Comparison of ENCODE assay signal across 8 cellular contexts in genomic region chr14:96391293-96392118, GRCh38. TPM values are rescaled to one million over a fixed set of nuclear protein-coding genes. Genes with fewer than 3 reads are reported as not detected.
DNase-seq lines count a peak whose midpoint lies in the region; ATAC-seq and TF ChIP-seq lines count a peak whose summit lies in the region.

No MANE protein-coding gene starts in this region.

- H3K27ac ChIP-seq in liver (ENCODE audit: low read depth in 1 of 2, low read length in 2 of 2) = peak overlapping the region; percentile 41 to 46

- POLR2A ChIA-PET in activated CD4-positive, alpha-beta T cell treated with anti-CD3 and anti-CD28 coated beads, Interleukin-2, amount 10 ng/mL, durations not matched to agents 7 days and 5 days (lab: Charles Lee) = no interaction called here

- peak overlapping the region; percentile 88 for H3K4me3 Mint-ChIP-seq in activated CD4-positive, alpha-beta T cell treated with anti-CD3 and anti-CD28 coated beads, Interleukin-2, amount 10 ng/mL, durations not matched to agents 7 days and 5 days
- peak overlapping the region; percentile 84 for H3K4me3 Mint-ChIP-seq in dendritic cell treated with granulocyte-macrophage colony-stimulating factor and Interleukin-4, amounts not matched to agents 40 ng/mL and 50 ng/mL, for 4 days

- peaks cover 18% of the 10 kb centered on the region for H3K4me1 Mint-ChIP-seq in activated CD4-positive, alpha-beta T cell treated with anti-CD3 and anti-CD28 coated beads, Interleukin-2, amount 10 ng/mL, durations not matched to agents 7 days and 5 days
- peaks cover 7% of the 10 kb centered on the region for H3K4me1 Mint-ChIP-seq in dendritic cell treated with granulocyte-macrophage colony-stimulating factor and Interleukin-4, amounts not matched to agents 40 ng/mL and 50 ng/mL, for 4 days (ENCODE audit: low read depth)

- peaks cover 0 to 1% (median 0%) of the 10 kb centered on the region in 4 donors for H3K36me3 ChIP-seq in liver (ENCODE audit: control insufficient read depth in 4 of 4, insufficient read depth in 3 of 4, low read depth in 1 of 4, low read length in 3 of 4)

- H3K4me1 ChIP-seq in liver (ENCODE audit: control insufficient read depth in 4 of 4, insufficient read depth in 4 of 4, low read length in 3 of 4) = peaks cover 0 to 13% (median 9%) of the 10 kb centered on the region in 4 donors

- intact Hi-C loops in dendritic cell treated with granulocyte-macrophage colony-stimulating factor and Interleukin-4, amounts not matched to agents 40 ng/mL and 50 ng/mL, for 4 days (cut with micrococcal nuclease) = loop anchor here (1.0 kb wide), 2 partner anchors 28 to 111 kb away; partner anchors contain the start of genes ATG2B, GSKIP and PAPOLA

- TF ChIP-seq CTCF in liver (IDR thresholded peaks at IDR 0.05; ENCODE audit: low read depth, low read length, missing input control) = no peak

- WGBS in liver = under 1% methylated on average over 79 of the region's 79 CpGs

- no peak for TF ChIP-seq RAD21 in liver (IDR thresholded peaks at IDR 0.05)

- DNase-seq in C1 segment of cervical spinal cord (lab: John Stamatoyannopoulos, UW) (peak; percentile 26 to 97 (median 92)), NCI-H526 (lab: John Stamatoyannopoulos, UW) (peak; percentile 82 to 97)
- DNase-seq in activated CD4-positive, alpha-beta T cell treated with anti-CD3 and anti-CD28 coated beads, Interleukin-2, amount 10 ng/mL, durations not matched to agents 7 days and 5 days = peak; percentile 99
- DNase-seq in stimulated activated CD4-positive, alpha-beta T cell treated with anti-CD3 and anti-CD28 coated beads, Interleukin-4, amount 100 ng/mL, for 1 hour = peak; percentile 100

- CTCF ChIA-PET in activated CD4-positive, alpha-beta T cell treated with anti-CD3 and anti-CD28 coated beads, Interleukin-2, amount 10 ng/mL, durations not matched to agents 7 days and 5 days (lab: Charles Lee) = interaction anchor here (1.1 to 1.4 kb wide), 2 partner anchors 25 to 85 kb away, joined by 3 read pairs; no protein-coding TSS in a partner anchor

- H3K27me3 ChIP-seq in liver (ENCODE audit: control insufficient read depth in 4 of 4, insufficient read depth in 4 of 4, low read length in 3 of 4) = no peaks in the 10 kb centered on the region

- peak overlapping the region; percentile 38 to 42 for H3K9ac ChIP-seq in liver (ENCODE audit: low read depth in 1 of 2, low read length in 2 of 2)

- H3K27me3 Mint-ChIP-seq in activated CD4-positive, alpha-beta T cell treated with anti-CD3 and anti-CD28 coated beads, Interleukin-2, amount 10 ng/mL, durations not matched to agents 7 days and 5 days = peaks cover 7% of the 10 kb centered on the region
- peaks cover 45% of the 10 kb centered on the region for H3K27me3 Mint-ChIP-seq in dendritic cell treated with granulocyte-macrophage colony-stimulating factor and Interleukin-4, amounts not matched to agents 40 ng/mL and 50 ng/mL, for 4 days

- H3K27ac Mint-ChIP-seq in activated CD4-positive, alpha-beta T cell treated with anti-CD3 and anti-CD28 coated beads, Interleukin-2, amount 10 ng/mL, durations not matched to agents 7 days and 5 days = peak overlapping the region; percentile 90
- H3K27ac Mint-ChIP-seq in dendritic cell treated with granulocyte-macrophage colony-stimulating factor and Interleukin-4, amounts not matched to agents 40 ng/mL and 50 ng/mL, for 4 days = peak overlapping the region; percentile 80

- no peaks in the 10 kb centered on the region for H3K9me3 Mint-ChIP-seq in activated CD4-positive, alpha-beta T cell treated with anti-CD3 and anti-CD28 coated beads, Interleukin-2, amount 10 ng/mL, durations not matched to agents 7 days and 5 days
- no peaks in the 10 kb centered on the region for H3K9me3 Mint-ChIP-seq in dendritic cell treated with granulocyte-macrophage colony-stimulating factor and Interleukin-4, amounts not matched to agents 40 ng/mL and 50 ng/mL, for 4 days

- no peaks in the 10 kb centered on the region for H3K9me3 ChIP-seq in liver (ENCODE audit: control insufficient read depth in 4 of 4, low read length in 3 of 4)

- H3K36me3 Mint-ChIP-seq in activated CD4-positive, alpha-beta T cell treated with anti-CD3 and anti-CD28 coated beads, Interleukin-2, amount 10 ng/mL, durations not matched to agents 7 days and 5 days (ENCODE audit: low read depth) = peaks cover 3% of the 10 kb centered on the region
- H3K36me3 Mint-ChIP-seq in dendritic cell treated with granulocyte-macrophage colony-stimulating factor and Interleukin-4, amounts not matched to agents 40 ng/mL and 50 ng/mL, for 4 days (ENCODE audit: low read depth) = no peaks in the 10 kb centered on the region

- H3K4me3 ChIP-seq in liver (ENCODE audit: low read depth in 1 of 3, low read length in 3 of 3) = peak overlapping the region; percentile 76 to 89 (median 87)

- ATAC-seq in GM19328 (IDR thresholded peaks at IDR 0.05; ENCODE audit: unreplicated experiment) = peak; percentile 89
- ATAC-seq in HG03469 (IDR thresholded peaks at IDR 0.05; ENCODE audit: unreplicated experiment) = peak; percentile 63

TF ChIP-seq in liver, 16 proteins besides CTCF, POLR2A, EP300 and RAD21:
- TF ChIP-seq TAF1 (conservative IDR thresholded peaks at IDR 0.05) = no peak
- TF ChIP-seq SP1 (IDR thresholded peaks at IDR 0.05) = peak; percentile 47
TF ChIP-seq in liver: peak in this region for 1.

RNA-seq across cellular contexts. Expression of gene AK7, which starts 0.4 kb away (rescaled TPM):
- under 1 TPM; 0.56 to 0.74 TPM for total RNA-seq in activated CD4-positive, alpha-beta T cell treated with anti-CD3 and anti-CD28 coated beads, Interleukin-2, amount 10 ng/mL, durations not matched to agents 7 days and 5 days
- total RNA-seq in liver = 1 to 10 TPM; 5.9 to 6.1 TPM
- polyA plus RNA-seq in liver = 1 to 10 TPM in 1 of 2 donors, under 1 TPM in 1; 0.67 to 1.1 TPM

RNA-seq across cellular contexts. Expression of gene GSKIP, which starts 28.2 kb away (rescaled TPM):
- total RNA-seq in activated CD4-positive, alpha-beta T cell treated with anti-CD3 and anti-CD28 coated beads, Interleukin-2, amount 10 ng/mL, durations not matched to agents 7 days and 5 days = 10 to 100 TPM; 17.3 to 23.9 TPM
- total RNA-seq in liver = 10 to 100 TPM; 16.6 to 23.7 TPM
- 10 to 100 TPM; 10.9 to 12.1 TPM for polyA plus RNA-seq in liver

RNA-seq across cellular contexts. Expression of gene ATG2B, which starts 28.4 kb away (rescaled TPM):
- total RNA-seq in activated CD4-positive, alpha-beta T cell treated with anti-CD3 and anti-CD28 coated beads, Interleukin-2, amount 10 ng/mL, durations not matched to agents 7 days and 5 days = 10 to 100 TPM; 17.2 to 18.9 TPM
- 10 to 100 TPM; 34.5 to 36.0 TPM for total RNA-seq in liver
- polyA plus RNA-seq in liver = 1 to 10 TPM; 4.7 to 6.5 TPM

Comparison
In these comparisons a context has a peak if more than half of its experiments do, and no peak if none do; other contexts are left out.
1. Peak in every context shown above with its lines: DNase-seq, ATAC-seq, H3K4me3 ChIP-seq and H3K27ac ChIP-seq.